ENCODE assay signal across 18 cellular contexts in the genomic region with DNA sequence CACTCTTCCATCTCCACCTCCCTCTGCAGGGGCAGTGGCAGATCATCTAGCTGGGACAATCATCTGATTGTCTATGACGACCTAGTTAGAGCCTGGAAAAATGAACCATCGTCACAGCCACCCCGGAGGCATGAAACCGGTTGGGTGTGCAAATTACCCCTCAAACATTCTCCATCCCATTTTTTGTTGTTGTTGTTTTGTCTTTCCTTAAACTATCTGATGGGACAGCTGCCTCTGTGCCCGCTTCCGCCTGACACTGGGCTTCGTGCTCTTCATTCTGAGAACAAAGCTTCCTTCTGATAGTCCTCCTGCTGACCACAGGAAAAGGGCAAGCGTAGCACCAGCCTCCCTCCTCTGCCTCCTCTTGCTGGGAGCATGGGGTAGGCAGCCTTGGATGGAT. TPM values are rescaled to one million over a fixed set of nuclear protein-coding genes. Genes with fewer than 3 reads are reported as not detected.
DNase-seq lines count a peak whose midpoint lies in the region; ATAC-seq and TF ChIP-seq lines count a peak whose summit lies in the region.
"Had no signal": no experiment of that assay in that cellular context is flagged by ENCODE, and none has a peak within 500 bp of the region (broad histone marks: within the 10 kb centered on the region; RNA-seq: fewer than 3 reads in every experiment).

No MANE protein-coding gene starts in this region.

- H2BK120ac ChIP-seq in mesendoderm (ENCODE audit: low read depth, low read length) = no peak overlapping the region

- H3K56ac ChIP-seq in mesendoderm (ENCODE audit: low read length) = no peak overlapping the region

- H2AK5ac ChIP-seq in mesendoderm (ENCODE audit: low read length) = no peak overlapping the region

- no peaks in the 10 kb centered on the region for H3K27me3 Mint-ChIP-seq in mesothelial cell of epicardium (ENCODE audit: low read depth)
- H3K27me3 Mint-ChIP-seq: activated B cell treated with CpG ODN at 0.5 μM for 24 hours; activated naive CD8-positive, alpha-beta T cell had no signal

- no peak overlapping the region for H3K4ac ChIP-seq in mesendoderm (ENCODE audit: low read depth, low read length)

- H3K4me3 Mint-ChIP-seq in mesothelial cell of epicardium = no peak overlapping the region
- H3K4me3 Mint-ChIP-seq: activated B cell treated with CpG ODN at 0.5 μM for 24 hours; activated naive CD8-positive, alpha-beta T cell; nephron had no signal

- no peak overlapping the region for H3K18ac ChIP-seq in mesendoderm (ENCODE audit: low read length)

- H4K5ac ChIP-seq in mesendoderm (ENCODE audit: low read length) = no peak overlapping the region

- H3K4me1 Mint-ChIP-seq in mesothelial cell of epicardium = peaks cover 62% of the 10 kb centered on the region

- no peak overlapping the region for H2BK5ac ChIP-seq in mesendoderm (ENCODE audit: low read length)

- peaks cover 93% of the 10 kb centered on the region for H3K79me2 ChIP-seq in mesendoderm (ENCODE audit: control insufficient read depth, insufficient read depth, low read length)

- H3K27ac Mint-ChIP-seq in mesothelial cell of epicardium = peak overlapping the region; percentile 23
- H3K27ac Mint-ChIP-seq: activated B cell treated with CpG ODN at 0.5 μM for 24 hours; activated naive CD8-positive, alpha-beta T cell; nephron had no signal

- TF ChIP-seq CTCF in coronary artery (IDR thresholded peaks at IDR 0.05) = no peak
- no peak for TF ChIP-seq CTCF in mesothelial cell of epicardium (IDR thresholded peaks at IDR 0.05; ENCODE audit: unreplicated experiment)

- no peaks in the 10 kb centered on the region for H3K36me3 ChIP-seq in mesendoderm (ENCODE audit: control insufficient read depth, insufficient read depth, low read length)
- H3K36me3 ChIP-seq: colonic mucosa had no signal

- ATAC-seq in GM18498 (IDR thresholded peaks at IDR 0.05; ENCODE audit: unreplicated experiment) = no peak
- no peak for ATAC-seq in HG03095 (IDR thresholded peaks at IDR 0.05; ENCODE audit: unreplicated experiment)

- DNase-seq in RPMI7951 (ENCODE audit: low read depth) (peak; percentile 43), coronary artery (ENCODE audit: low spot score) (no peak), mesothelial cell of epicardium (ENCODE audit: low spot score in 2 of 2, unreplicated experiment in 2 of 2) (no peak), superior temporal gyrus (ENCODE audit: extremely low spot score) (peak; percentile 86), mesendoderm (no peak), NCI-H446 treated with DMSO at 0.1 percent for 48 hours (lab: John Stamatoyannopoulos, UW) (no peak)
- DNase-seq: activated B cell treated with CpG ODN at 0.5 μM for 24 hours; AML-193; DND-41; KBM-7; NCI-H1694; stimulated activated CD4-positive, alpha-beta T cell treated with anti-CD3 and anti-CD28 coated beads, Interleukin-15, amount 100 ng/mL, for 24 hours had no signal

- H3K27ac ChIP-seq in coronary artery = peak overlapping the region; percentile 70 to 89
- no peak overlapping the region for H3K27ac ChIP-seq in mesendoderm (ENCODE audit: low read depth, low read length)
- H3K27ac ChIP-seq: colonic mucosa, SJSA1 had no signal

- no peak overlapping the region for H3K9ac ChIP-seq in mesendoderm (ENCODE audit: low read length)

- H3K9me3 Mint-ChIP-seq in mesothelial cell of epicardium = no peaks in the 10 kb centered on the region
- H3K9me3 Mint-ChIP-seq: activated B cell treated with CpG ODN at 0.5 μM for 24 hours, nephron had no signal

- H3K79me1 ChIP-seq in mesendoderm (ENCODE audit: low read length) = peaks cover 64% of the 10 kb centered on the region

- no peak overlapping the region for H2BK15ac ChIP-seq in mesendoderm (replicated peaks; ENCODE audit: low read depth)

- no peak overlapping the region for H3K4me2 ChIP-seq in mesendoderm (ENCODE audit: low read length)

- WGBS in mesendoderm (ENCODE audit: extremely low coverage, insufficient coverage, low lambda C conversion rate) = no CpG with 5 or more reads among the region's 8 CpGs

- H3K4me1 ChIP-seq in mesendoderm (ENCODE audit: control insufficient read depth, low read depth, low read length) = peaks cover 22% of the 10 kb centered on the region

- peaks cover 1% of the 10 kb centered on the region for H3K36me3 Mint-ChIP-seq in mesothelial cell of epicardium
- H3K36me3 Mint-ChIP-seq: activated naive CD8-positive, alpha-beta T cell had no signal

- H3K4me3 ChIP-seq in coronary artery (no peak overlapping the region), mesendoderm (ENCODE audit: low read length) (no peak overlapping the region)
- H3K4me3 ChIP-seq: colonic mucosa, SJSA1 had no signal

- no peak overlapping the region for H4K8ac ChIP-seq in mesendoderm (ENCODE audit: low read depth, low read length)

- no peaks in the 10 kb centered on the region for H3K27me3 ChIP-seq in mesendoderm (ENCODE audit: insufficient read depth, low read length, poor library complexity)
- H3K27me3 ChIP-seq: colonic mucosa, SJSA1 had no signal

- no peak overlapping the region for H3K23ac ChIP-seq in mesendoderm (ENCODE audit: low read length)

RNA-seq across cellular contexts. Expression of a gene that starts 7.0 kb away (rescaled TPM):
- total RNA-seq in RPMI7951 (2014; rRNA removed; shearing (Covaris generic)) = 18.5 and 21.3 TPM in 2 replicates
- total RNA-seq in mesothelial cell of epicardium = 129 to 132 TPM (median 132 TPM) in 3 replicates
- 36.0 TPM for polyA plus RNA-seq in mesendoderm (2013, experiment 1 of 2)
- 34.9 TPM for polyA plus RNA-seq in mesendoderm (2013, experiment 2 of 2)

RNA-seq across cellular contexts. Expression of a gene that starts 51.4 kb away (rescaled TPM):
- total RNA-seq in RPMI7951 (2014; rRNA removed; shearing (Covaris generic)) = 2,147 and 2,510 TPM in 2 replicates
- total RNA-seq in mesothelial cell of epicardium = 2,586 to 2,705 TPM (median 2,627 TPM) in 3 replicates
- polyA plus RNA-seq in mesendoderm (2013, experiment 1 of 2) = 4,258 TPM
- 4,342 TPM for polyA plus RNA-seq in mesendoderm (2013, experiment 2 of 2)

Comparison
In these comparisons a context has a peak if more than half of its experiments do, and no peak if none do; other contexts are left out.
1. DNase-seq: peak in RPMI7951 (single experiment) and superior temporal gyrus (single experiment); none in coronary artery (single experiment), mesothelial cell of epicardium (0 of 2), mesendoderm (single experiment) and NCI-H446 treated with DMSO at 0.1 percent for 48 hours (single experiment).